Comparison of ENCODE assay signal across 8 cellular contexts in the genomic region with DNA sequence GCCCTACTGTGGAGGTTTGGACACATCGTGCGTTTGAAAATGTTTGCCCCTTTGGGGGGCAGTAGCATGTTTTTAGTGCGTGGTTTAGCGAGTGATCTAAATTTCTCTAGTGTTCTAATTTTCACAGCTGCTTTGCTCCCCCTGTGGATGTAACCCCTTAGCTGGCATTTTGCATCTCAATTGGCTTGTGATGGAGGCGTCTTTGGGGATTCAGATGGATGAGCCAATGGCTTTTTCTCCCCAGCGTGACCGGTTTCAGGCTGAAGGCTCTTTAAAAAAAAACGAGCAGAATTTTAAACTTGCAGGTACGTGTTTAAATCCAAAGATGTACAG. TPM values are rescaled to one million over a fixed set of nuclear protein-coding genes. Genes with fewer than 3 reads are reported as not detected.
A peak's percentile ranks its signal among the peaks of the same experiment; 100 is the strongest.
DNase-seq lines count a peak whose midpoint lies in the region; ATAC-seq lines count a peak whose summit lies in the region.

No MANE protein-coding gene starts in this region.

- peak; percentile 42 to 45 for ATAC-seq in activated naive CD4-positive, alpha-beta T cell treated with anti-CD3 and anti-CD28 coated beads, Interleukin-2, amount 50 U/mL, for 72 hours
- ATAC-seq in HG02610 (IDR thresholded peaks at IDR 0.05; ENCODE audit: unreplicated experiment): peak; percentile 16
- no peak for ATAC-seq in sciatic nerve

- H3K27me3 Mint-ChIP-seq in activated naive CD4-positive, alpha-beta T cell treated with anti-CD3 and anti-CD28 coated beads, Interleukin-2, amount 10 ng/mL, durations not matched to agents 7 days and 5 days: no peaks in the 10 kb centered on the region
- no peaks in the 10 kb centered on the region for H3K27me3 Mint-ChIP-seq in activated naive CD8-positive, alpha-beta T cell treated with anti-CD3 and anti-CD28 coated beads for 36 hours

- H3K27ac ChIP-seq in temporal lobe (ENCODE audit: low read depth, low read length): peak overlapping the region; percentile 69

- CTCF ChIA-PET in activated naive CD4-positive, alpha-beta T cell treated with anti-CD3 and anti-CD28 coated beads, Interleukin-2, amount 10 ng/mL, durations not matched to agents 7 days and 5 days (lab: Charles Lee): interaction anchor here (1.0 to 1.9 kb wide), 9 partner anchors 12 to 427 kb away, joined by 3 to 6 read pairs (median 4); partner anchors contain the start of gene TGFBR3

- H3K27ac Mint-ChIP-seq in activated naive CD4-positive, alpha-beta T cell treated with anti-CD3 and anti-CD28 coated beads, Interleukin-2, amount 50 U/mL, for 72 hours: no peak overlapping the region
- no peak overlapping the region for H3K27ac Mint-ChIP-seq in activated naive CD4-positive, alpha-beta T cell treated with anti-CD3 and anti-CD28 coated beads, Interleukin-2, amount 10 ng/mL, durations not matched to agents 7 days and 5 days
- no peak overlapping the region for H3K27ac Mint-ChIP-seq in activated naive CD8-positive, alpha-beta T cell treated with anti-CD3 and anti-CD28 coated beads for 36 hours

- H3K9me3 Mint-ChIP-seq in activated naive CD4-positive, alpha-beta T cell treated with anti-CD3 and anti-CD28 coated beads, Interleukin-2, amount 50 U/mL, for 72 hours: no peaks in the 10 kb centered on the region
- H3K9me3 Mint-ChIP-seq in activated naive CD4-positive, alpha-beta T cell treated with anti-CD3 and anti-CD28 coated beads, Interleukin-2, amount 10 ng/mL, durations not matched to agents 7 days and 5 days: no peaks in the 10 kb centered on the region
- no peaks in the 10 kb centered on the region for H3K9me3 Mint-ChIP-seq in activated naive CD8-positive, alpha-beta T cell treated with anti-CD3 and anti-CD28 coated beads for 36 hours

- DNase-seq in activated naive CD4-positive, alpha-beta T cell treated with anti-CD3 and anti-CD28 coated beads, Interleukin-2, amount 50 U/mL, for 72 hours (ENCODE audit: low spot score in 2 of 2): no peak
- no peak for DNase-seq in activated naive CD4-positive, alpha-beta T cell treated with anti-CD3 and anti-CD28 coated beads, Interleukin-2, amount 10 ng/mL, durations not matched to agents 7 days and 5 days
- DNase-seq in NCI-H1436 treated with DMSO at 0.1 percent for 48 hours (lab: John Stamatoyannopoulos, UW) (peak; percentile 57), iPS-NIHi7 (ENCODE audit: extremely low spot score) (peak; percentile 43), sciatic nerve (ENCODE audit: low spot score) (no peak)
- DNase-seq in activated naive CD8-positive, alpha-beta T cell treated with anti-CD3 and anti-CD28 coated beads for 36 hours: peak; percentile 24

- peaks cover 35% of the 10 kb centered on the region for H3K4me1 Mint-ChIP-seq in activated naive CD4-positive, alpha-beta T cell treated with anti-CD3 and anti-CD28 coated beads, Interleukin-2, amount 10 ng/mL, durations not matched to agents 7 days and 5 days
- peaks cover 22% of the 10 kb centered on the region for H3K4me1 Mint-ChIP-seq in activated naive CD8-positive, alpha-beta T cell treated with anti-CD3 and anti-CD28 coated beads for 36 hours

- intact Hi-C loops in sciatic nerve (cut with DNase I): no loop called here

- no peak overlapping the region for H3K4me3 Mint-ChIP-seq in activated naive CD4-positive, alpha-beta T cell treated with anti-CD3 and anti-CD28 coated beads, Interleukin-2, amount 10 ng/mL, durations not matched to agents 7 days and 5 days
- no peak overlapping the region for H3K4me3 Mint-ChIP-seq in activated naive CD8-positive, alpha-beta T cell treated with anti-CD3 and anti-CD28 coated beads for 36 hours

- H3K36me3 Mint-ChIP-seq in activated naive CD4-positive, alpha-beta T cell treated with anti-CD3 and anti-CD28 coated beads, Interleukin-2, amount 50 U/mL, for 72 hours: peaks cover 17 to 22% of the 10 kb centered on the region in 2 donors
- H3K36me3 Mint-ChIP-seq in activated naive CD4-positive, alpha-beta T cell treated with anti-CD3 and anti-CD28 coated beads, Interleukin-2, amount 10 ng/mL, durations not matched to agents 7 days and 5 days: peaks cover 21% of the 10 kb centered on the region
- peaks cover 24% of the 10 kb centered on the region for H3K36me3 Mint-ChIP-seq in activated naive CD8-positive, alpha-beta T cell treated with anti-CD3 and anti-CD28 coated beads for 36 hours

RNA-seq across cellular contexts. Expression of gene CDC7, which starts 0.8 kb away (rescaled TPM):
- total RNA-seq in activated naive CD4-positive, alpha-beta T cell treated with anti-CD3 and anti-CD28 coated beads, Interleukin-2, amount 50 U/mL, for 72 hours: 10 to 100 TPM; 38.2 to 38.9 TPM
- total RNA-seq in activated naive CD8-positive, alpha-beta T cell treated with anti-CD3 and anti-CD28 coated beads for 36 hours: 10 to 100 TPM; 25.7 to 26.0 TPM
- total RNA-seq in temporal lobe: 20.4 TPM
- 3.9 TPM for total RNA-seq in sciatic nerve

Comparison
In these comparisons a context has a peak if more than half of its experiments do, and no peak if none do; other contexts are left out.
1. DNase-seq: peak in NCI-H1436 treated with DMSO at 0.1 percent for 48 hours (single experiment), activated naive CD8-positive, alpha-beta T cell treated with anti-CD3 and anti-CD28 coated beads for 36 hours (single experiment) and iPS-NIHi7 (single experiment); none in activated naive CD4-positive, alpha-beta T cell treated with anti-CD3 and anti-CD28 coated beads, Interleukin-2, amount 50 U/mL, for 72 hours (0 of 2), activated naive CD4-positive, alpha-beta T cell treated with anti-CD3 and anti-CD28 coated beads, Interleukin-2, amount 10 ng/mL, durations not matched to agents 7 days and 5 days (single experiment) and sciatic nerve (single experiment).